9 cellular contexts compared by ENCODE assay signal in the genomic region with DNA sequence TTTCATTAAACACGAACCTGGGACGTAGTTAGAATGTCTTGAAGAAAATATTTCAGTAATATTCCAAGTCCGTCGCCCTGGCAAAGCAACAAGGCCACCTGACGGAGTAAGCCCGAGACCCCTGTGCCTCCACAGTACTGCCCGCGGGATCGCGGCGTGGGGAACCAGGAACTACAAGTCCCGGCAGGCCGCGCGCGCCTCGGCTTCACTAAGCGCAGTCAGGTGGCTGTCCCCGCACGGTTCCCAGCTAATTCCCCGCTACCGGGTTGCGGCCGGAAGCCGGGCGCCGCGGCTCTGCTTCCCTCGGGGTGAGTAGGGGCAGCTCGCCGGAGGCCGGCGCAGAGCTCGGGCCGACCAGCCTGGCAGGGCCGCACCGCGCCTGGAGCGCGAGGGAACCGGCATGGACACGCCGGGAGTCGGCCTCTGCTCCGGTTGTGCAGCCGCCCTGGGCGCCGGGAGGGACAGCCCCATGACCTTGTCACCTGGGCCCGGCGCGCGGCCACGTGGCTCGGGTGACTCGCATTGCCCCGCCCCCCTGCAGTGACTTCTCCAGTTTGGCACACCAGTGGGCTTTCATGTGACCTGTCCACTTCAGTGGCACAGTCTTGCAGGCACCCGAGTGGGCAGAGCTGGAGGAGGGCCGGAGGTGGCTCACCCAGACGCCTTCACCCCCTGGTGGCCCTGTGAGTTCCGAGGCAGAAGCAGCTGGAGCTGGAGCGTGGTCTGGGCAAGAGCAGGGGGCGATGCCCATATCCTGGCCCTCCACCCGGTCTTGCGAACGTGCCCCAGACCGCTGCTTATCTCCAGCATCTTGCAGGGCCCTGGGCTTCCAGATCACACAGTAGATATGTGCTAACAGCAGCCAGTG. TPM values are rescaled to one million over a fixed set of nuclear protein-coding genes. Genes with fewer than 3 reads are reported as not detected.
DNase-seq lines count a peak whose midpoint lies in the region; ATAC-seq, FAIRE-seq and TF ChIP-seq lines count a peak whose summit lies in the region.
"Had no signal": no experiment of that assay in that cellular context is flagged by ENCODE, and none has a peak within 500 bp of the region (broad histone marks: within the 10 kb centered on the region; RNA-seq: fewer than 3 reads in every experiment).

A gene with protein sequence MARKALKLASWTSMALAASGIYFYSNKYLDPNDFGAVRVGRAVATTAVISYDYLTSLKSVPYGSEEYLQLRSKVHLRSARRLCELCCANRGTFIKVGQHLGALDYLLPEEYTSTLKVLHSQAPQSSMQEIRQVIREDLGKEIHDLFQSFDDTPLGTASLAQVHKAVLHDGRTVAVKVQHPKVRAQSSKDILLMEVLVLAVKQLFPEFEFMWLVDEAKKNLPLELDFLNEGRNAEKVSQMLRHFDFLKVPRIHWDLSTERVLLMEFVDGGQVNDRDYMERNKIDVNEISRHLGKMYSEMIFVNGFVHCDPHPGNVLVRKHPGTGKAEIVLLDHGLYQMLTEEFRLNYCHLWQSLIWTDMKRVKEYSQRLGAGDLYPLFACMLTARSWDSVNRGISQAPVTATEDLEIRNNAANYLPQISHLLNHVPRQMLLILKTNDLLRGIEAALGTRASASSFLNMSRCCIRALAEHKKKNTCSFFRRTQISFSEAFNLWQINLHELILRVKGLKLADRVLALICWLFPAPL (plus strand): TSS at position 247 of the 868 bp plus-strand sequence. CDS start 18,870 bp downstream, outside the sequence.

- no peak for FAIRE-seq in kidney (lab: Jason Lieb, UNC)
- FAIRE-seq: colon had no signal

- peak within 1 kb of the TSS; percentile 87 to 88 for H3K27ac ChIP-seq in kidney (ENCODE audit: low read depth in 2 of 2, low read length in 2 of 2)

- intact Hi-C loops in kidney (cut with DNase I) = no loop called here

- H3K4me1 ChIP-seq in kidney (ENCODE audit: control insufficient read depth in 1 of 2, insufficient read depth in 1 of 2, low read depth in 1 of 2, low read length in 2 of 2) = peaks cover 0 to 4% of the 10 kb centered on the region in 2 donors

- TF ChIP-seq CTCF in kidney (IDR thresholded peaks at IDR 0.05; ENCODE audit: borderline replicate concordance, extremely low read depth, insufficient read depth) = no peak

- no peaks in the 10 kb centered on the region for H3K36me3 ChIP-seq in kidney (ENCODE audit: control insufficient read depth in 1 of 2, insufficient read depth in 2 of 2, low read length in 2 of 2)

- no peaks in the 10 kb centered on the region for H3K9me3 ChIP-seq in kidney (ENCODE audit: control insufficient read depth in 1 of 2, low read length in 2 of 2)

- peak; percentile 92 for DNase-seq in AG20443 (ENCODE audit: low spot score)
- peak; percentile 60 for DNase-seq in NCI-H226
- DNase-seq in cerebellar cortex (ENCODE audit: low spot score) = peak; percentile 88
- DNase-seq in kidney = peak; percentile 95
- peak; percentile 93 for DNase-seq in stimulated activated CD4-positive, alpha-beta T cell treated with anti-CD3 and anti-CD28 coated beads, Interleukin-15, amount 100 ng/mL, for 24 hours

- ATAC-seq in GM19023 (IDR thresholded peaks at IDR 0.05; ENCODE audit: unreplicated experiment) (peak; percentile 97), HG03196 (IDR thresholded peaks at IDR 0.05; ENCODE audit: unreplicated experiment) (peak; percentile 92)
- peak; percentile 94 to 95 for ATAC-seq in activated CD4-positive, CD25-positive, alpha-beta regulatory T cell treated with anti-CD3 and anti-CD28 coated beads, Interleukin-2, amount 50 U/mL, for 24 hours

- peak within 1 kb of the TSS; percentile 80 to 82 for H3K9ac ChIP-seq in kidney (ENCODE audit: low read length in 2 of 2)

- peak within 1 kb of the TSS; percentile 81 to 82 for H3K4me3 ChIP-seq in kidney (ENCODE audit: low read length in 2 of 2)

RNA-seq across cellular contexts. Expression of the gene that starts here (rescaled TPM):
- total RNA-seq in kidney = 8.0 TPM
- polyA plus RNA-seq in kidney (ENCODE audit: insufficient read depth, low read depth, low replicate concordance) = 10.3 TPM

Comparison
In these comparisons a context has a peak if more than half of its experiments do, and no peak if none do; other contexts are left out.
1. Peak in every context shown above with its lines: DNase-seq, ATAC-seq, H3K4me3 ChIP-seq and H3K27ac ChIP-seq.